ENCODE assay signal across 8 cellular contexts in the genomic region with DNA sequence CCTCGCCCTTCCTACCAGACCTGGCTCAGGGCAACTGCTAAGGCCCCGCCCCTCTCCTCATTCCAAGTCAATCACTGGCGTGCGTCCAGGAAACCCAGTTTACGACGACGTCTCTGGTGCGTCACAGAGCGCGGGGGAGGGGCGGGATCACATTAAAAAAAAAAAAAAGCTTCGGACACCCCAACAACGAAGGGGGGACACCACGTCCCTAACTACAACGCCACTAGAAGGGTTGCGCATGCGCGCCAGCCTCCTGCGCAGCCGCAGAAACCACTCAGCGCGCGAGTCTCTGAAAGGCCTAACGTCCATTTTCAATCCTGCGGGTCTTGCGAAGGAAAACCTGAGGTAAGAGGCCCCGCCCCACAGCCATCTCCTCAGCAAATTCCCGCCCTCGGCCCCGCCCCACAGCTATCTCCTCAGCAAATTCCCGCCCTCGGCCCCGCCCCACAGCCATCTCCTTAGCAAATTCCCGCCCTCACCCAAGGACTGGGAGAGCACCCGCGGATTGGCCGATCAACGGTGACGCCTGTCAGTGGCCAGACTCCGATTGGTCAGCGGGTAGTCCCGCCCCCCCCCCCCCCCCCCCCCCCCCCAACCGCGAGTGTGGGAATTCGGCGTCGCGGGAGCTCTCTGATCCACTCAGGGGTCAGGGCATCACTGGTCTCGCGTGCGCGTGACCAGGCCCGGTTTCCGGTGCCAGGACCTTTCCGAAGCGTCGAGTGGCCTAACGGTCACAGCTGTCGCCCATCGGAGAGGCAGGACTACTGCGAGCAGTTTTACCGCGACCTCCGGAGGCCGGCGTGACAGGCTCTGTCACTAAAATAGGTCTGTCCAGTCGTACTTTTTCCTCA. TPM values are rescaled to one million over a fixed set of nuclear protein-coding genes. Genes with fewer than 3 reads are reported as not detected.
DNase-seq lines count a peak whose midpoint lies in the region; ATAC-seq, FAIRE-seq and TF ChIP-seq lines count a peak whose summit lies in the region.

A gene with protein sequence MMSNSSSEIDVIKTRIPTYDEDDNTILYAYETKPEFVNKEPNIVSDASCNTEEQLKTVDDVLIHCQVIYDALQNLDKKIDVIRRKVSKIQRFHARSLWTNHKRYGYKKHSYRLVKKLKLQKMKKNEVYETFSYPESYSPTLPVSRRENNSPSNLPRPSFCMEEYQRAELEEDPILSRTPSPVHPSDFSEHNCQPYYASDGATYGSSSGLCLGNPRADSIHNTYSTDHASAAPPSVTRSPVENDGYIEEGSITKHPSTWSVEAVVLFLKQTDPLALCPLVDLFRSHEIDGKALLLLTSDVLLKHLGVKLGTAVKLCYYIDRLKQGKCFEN (plus strand): TSS at position 638 of the 851 bp plus-strand sequence. CDS start 6,694 bp downstream, outside the sequence.

- CTCF ChIA-PET in A549 (lab: Yijun Ruan, JAX): interaction anchor here (1.3 to 1.5 kb wide), 2 partner anchors 9 to 473 kb away, joined by 3 to 4 read pairs; no protein-coding TSS in a partner anchor

- H3K4ac ChIP-seq in mesenchymal stem cell (ENCODE audit: low read depth in 1 of 2, low read length in 2 of 2): peak within 1 kb of the TSS in 1 of 2 experiments; percentile 28

- H2BK5ac ChIP-seq in mesenchymal stem cell (ENCODE audit: low read depth, low read length, poor library complexity, severe bottlenecking): no peak within 1 kb of the TSS

- H3K27me3 ChIP-seq in mesenchymal stem cell (ENCODE audit: control insufficient read depth in 1 of 2, insufficient read depth in 1 of 2, low read length in 2 of 2): no peaks in the 10 kb centered on the region

- H2BK12ac ChIP-seq in mesenchymal stem cell (ENCODE audit: low read length in 2 of 2): no peak within 1 kb of the TSS

- 0% methylated on average over 19 of the region's 67 CpGs for WGBS in A549 (ENCODE audit: missing lambda C conversion rate)
- 0% methylated on average over 21 of the region's 67 CpGs for WGBS in mesenchymal stem cell

- H2AFZ ChIP-seq in mesenchymal stem cell (ENCODE audit: low read depth, low read length): peak within 1 kb of the TSS; percentile 42

- H3K36me3 ChIP-seq in mesenchymal stem cell (ENCODE audit: control insufficient read depth in 1 of 2, insufficient read depth in 2 of 2, low read depth in 1 of 2, low read length in 2 of 2): peaks cover 0 to 2% of the 10 kb centered on the region in 2 experiments

- H3K23ac ChIP-seq in mesenchymal stem cell (ENCODE audit: low read length in 2 of 2): peak within 1 kb of the TSS in 1 of 2 experiments; percentile 72

- H3K4me1 ChIP-seq in A549: peaks cover 13% of the 10 kb centered on the region; the same call in 2 of the 3 replicates
- no peaks in the 10 kb centered on the region for H3K4me1 ChIP-seq in mesenchymal stem cell (ENCODE audit: control insufficient read depth, insufficient read depth, low read depth, low read length)

- peak within 1 kb of the TSS; percentile 91 for H3K4me2 ChIP-seq in A549
- peak within 1 kb of the TSS; percentile 83 for H3K4me2 ChIP-seq in mesenchymal stem cell (ENCODE audit: low read length, poor library complexity, severe bottlenecking)

- POLR2A ChIA-PET in A549 (lab: Yijun Ruan, JAX): interaction anchor here (0.7 to 0.8 kb wide), 2 partner anchors 28 to 76 kb away, joined by 4 to 10 read pairs; no protein-coding TSS in a partner anchor

- peak within 1 kb of the TSS; percentile 53 for H3K4me3 ChIP-seq in A549
- peak within 1 kb of the TSS; percentile 68 to 87 for H3K4me3 ChIP-seq in mesenchymal stem cell (ENCODE audit: insufficient read depth in 1 of 2, low read depth in 1 of 2, low read length in 2 of 2)

- DNase-seq in A549 (ENCODE audit: low read depth in 1 of 2, low spot score in 1 of 2): peak; percentile 84 to 98
- DNase-seq in NCI-H82 treated with DMSO at 0.1 percent for 48 hours (lab: John Stamatoyannopoulos, UW; ENCODE audit: unreplicated experiment): peak; percentile 90
- DNase-seq in activated CD8-positive, alpha-beta memory T cell treated with anti-CD3 and anti-CD28 coated beads, Interleukin-2, amount 50 U/mL, for 48 hours: peak; percentile 88
- DNase-seq in mesenchymal stem cell: peak; percentile 96
- peak; percentile 67 to 89 (median 84) for DNase-seq in stimulated activated CD4-positive, alpha-beta T cell treated with anti-CD3 and anti-CD28 coated beads, TNF-alpha, amount 100 ng/mL, for 48 hours (ENCODE audit: low read depth in 3 of 3)

- no peak within 1 kb of the TSS for H4K91ac ChIP-seq in mesenchymal stem cell (ENCODE audit: low read length)

- no peak for TF ChIP-seq EP300 in A549 (IDR thresholded peaks at IDR 0.05)

- H3K27ac ChIP-seq in A549 (peak within 1 kb of the TSS; percentile 68 to 86), mesenchymal stem cell (ENCODE audit: low read length, poor library complexity, severe bottlenecking) (peak within 1 kb of the TSS; percentile 61)

- no peak within 1 kb of the TSS for H2AK5ac ChIP-seq in mesenchymal stem cell (ENCODE audit: low read length, severe bottlenecking)

- no peaks in the 10 kb centered on the region for H3K79me1 ChIP-seq in mesenchymal stem cell (replicated peaks; ENCODE audit: low read length, poor library complexity, severe bottlenecking)

- H3K14ac ChIP-seq in mesenchymal stem cell (ENCODE audit: low read length in 2 of 2): no peak within 1 kb of the TSS

- H3K9me3 ChIP-seq in A549 (no peaks in the 10 kb centered on the region), mesenchymal stem cell (ENCODE audit: control insufficient read depth, low read length) (no peaks in the 10 kb centered on the region)

- peak within 1 kb of the TSS; percentile 12 to 33 for H3K18ac ChIP-seq in mesenchymal stem cell (ENCODE audit: low read depth in 1 of 2, low read length in 2 of 2)

- peak within 1 kb of the TSS; percentile 92 for H3K9ac ChIP-seq in mesenchymal stem cell (ENCODE audit: low read length)

- H2BK120ac ChIP-seq in mesenchymal stem cell (ENCODE audit: low read depth, low read length): peak within 1 kb of the TSS; percentile 19

- no peak within 1 kb of the TSS for H2BK15ac ChIP-seq in mesenchymal stem cell (ENCODE audit: low read depth, poor library complexity, severe bottlenecking)

- TF ChIP-seq CTCF in A549 (IDR thresholded peaks at IDR 0.05): no peak

- in situ Hi-C loops in endometrial microvascular endothelial cells (cut with HindIII; ENCODE audit: inconsistent ontology term, low pct_unique_long_range_greater_than_20kb, low sequenced_read_pairs): no loop called here

- peak; percentile 96 for ATAC-seq in A549
- peak; percentile 76 for ATAC-seq in GM18909 (IDR thresholded peaks at IDR 0.05; ENCODE audit: poor library complexity, unreplicated experiment)
- peak; percentile 66 for ATAC-seq in HG03460 (IDR thresholded peaks at IDR 0.05; ENCODE audit: unreplicated experiment)

- no peak for TF ChIP-seq RAD21 in A549 (conservative IDR thresholded peaks at IDR 0.05 in 1 of 2, IDR thresholded peaks at IDR 0.05 in 1 of 2)

- peak; percentile 96 for FAIRE-seq in A549 (lab: Jason Lieb, UNC)

- peak within 1 kb of the TSS; percentile 84 for H4K8ac ChIP-seq in mesenchymal stem cell (ENCODE audit: low read length)

- peak; percentile 37; the same call in 1 of the 2 replicates for TF ChIP-seq POLR2A in A549 (IDR thresholded peaks at IDR 0.05; ENCODE audit: low read length)

TF ChIP-seq in A549, 52 proteins besides CTCF, POLR2A, EP300 and RAD21:
- TF ChIP-seq, protein P1, sequence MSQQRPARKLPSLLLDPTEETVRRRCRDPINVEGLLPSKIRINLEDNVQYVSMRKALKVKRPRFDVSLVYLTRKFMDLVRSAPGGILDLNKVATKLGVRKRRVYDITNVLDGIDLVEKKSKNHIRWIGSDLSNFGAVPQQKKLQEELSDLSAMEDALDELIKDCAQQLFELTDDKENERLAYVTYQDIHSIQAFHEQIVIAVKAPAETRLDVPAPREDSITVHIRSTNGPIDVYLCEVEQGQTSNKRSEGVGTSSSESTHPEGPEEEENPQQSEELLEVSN (IDR thresholded peaks at IDR 0.05; ENCODE audit: borderline replicate concordance, low read depth): 0 out of 2 replicates have a peak, but pooled peaks have one; percentile 48
- TF ChIP-seq JUNB (IDR thresholded peaks at IDR 0.05) (no peak), ESRRA (IDR thresholded peaks at IDR 0.05; ENCODE audit: borderline replicate concordance, low read length) (no peak)
- TF ChIP-seq, protein P2, sequence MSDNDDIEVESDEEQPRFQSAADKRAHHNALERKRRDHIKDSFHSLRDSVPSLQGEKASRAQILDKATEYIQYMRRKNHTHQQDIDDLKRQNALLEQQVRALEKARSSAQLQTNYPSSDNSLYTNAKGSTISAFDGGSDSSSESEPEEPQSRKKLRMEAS (IDR thresholded peaks at IDR 0.05): peak; percentile 30; the same call in 1 of the 2 replicates
- TF ChIP-seq, protein P3, sequence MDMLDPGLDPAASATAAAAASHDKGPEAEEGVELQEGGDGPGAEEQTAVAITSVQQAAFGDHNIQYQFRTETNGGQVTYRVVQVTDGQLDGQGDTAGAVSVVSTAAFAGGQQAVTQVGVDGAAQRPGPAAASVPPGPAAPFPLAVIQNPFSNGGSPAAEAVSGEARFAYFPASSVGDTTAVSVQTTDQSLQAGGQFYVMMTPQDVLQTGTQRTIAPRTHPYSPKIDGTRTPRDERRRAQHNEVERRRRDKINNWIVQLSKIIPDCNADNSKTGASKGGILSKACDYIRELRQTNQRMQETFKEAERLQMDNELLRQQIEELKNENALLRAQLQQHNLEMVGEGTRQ (IDR thresholded peaks at IDR 0.05): no peak

RNA-seq across cellular contexts. Expression of the gene that starts here (rescaled TPM):
- polyA plus RNA-seq in A549 (2011; rRNA removed) (10.3 and 13.3 TPM in 2 replicates), A549 (2017; fragmentation: RNase III; extraction: RNeasy Plus Mini Kit Qiagen cat#74134 plus additional on column Dnase treatment) (4.6 to 5.1 TPM (median 4.9 TPM) in 3 replicates)
- polyA plus RNA-seq in A549 (2012; cell fraction: cytosol; rRNA removed): 5.2 and 6.1 TPM in 2 replicates
- polyA plus RNA-seq in A549 (2012; cell fraction: nucleus; rRNA removed): 8.6 and 11.1 TPM in 2 replicates
- 3.6 and 4.1 TPM in 2 replicates for polyA minus RNA-seq in A549 (2011; rRNA and poly(A)+ RNA removed)
- total RNA-seq in endometrial microvascular endothelial cells (ENCODE audit: inconsistent ontology term): 11.1 TPM
- polyA plus RNA-seq in mesenchymal stem cell (2013, experiment 1 of 2): 21.1 TPM
- polyA plus RNA-seq in mesenchymal stem cell (2013, experiment 2 of 2): 21.4 TPM

Comparison
In these comparisons a context has a peak if more than half of its experiments do, and no peak if none do; other contexts are left out.
1. Peak in every context shown above with its lines: DNase-seq, ATAC-seq, H3K4me3 ChIP-seq and H3K27ac ChIP-seq.